1 cellular context compared by ENCODE assay signal in the genomic region with DNA sequence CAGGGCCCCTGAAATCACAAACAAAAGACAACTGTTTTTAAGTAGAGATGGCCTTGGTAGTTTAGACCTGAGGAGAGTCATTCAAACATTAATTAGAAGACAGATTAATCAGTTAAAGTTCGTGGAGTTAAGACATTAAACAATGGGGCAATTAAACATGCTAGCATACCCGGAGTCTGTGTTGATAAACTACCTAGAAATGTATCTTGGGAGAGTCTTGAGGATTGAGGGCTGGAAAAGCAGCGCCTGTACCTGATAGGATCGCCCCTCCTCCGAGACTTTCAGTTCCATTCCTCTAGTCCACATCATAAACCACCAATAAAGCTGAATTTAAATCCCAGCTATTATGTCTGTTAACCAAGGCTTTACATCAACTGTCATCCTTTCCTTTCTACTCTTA.
TF ChIP-seq lines count a peak whose summit lies in the region.

No MANE protein-coding gene starts in this region.

TF ChIP-seq in IMR-90, 13 proteins besides CTCF, POLR2A, EP300 and RAD21:
- TF ChIP-seq RCOR1 (IDR thresholded peaks at IDR 0.05; ENCODE audit: insufficient replicate concordance, low read length) (no peak), SMC3 (IDR thresholded peaks at IDR 0.05; ENCODE audit: low read depth, low read length) (no peak), NFE2L2 (IDR thresholded peaks at IDR 0.05; ENCODE audit: low read depth, low read length) (no peak), MXI1 (IDR thresholded peaks at IDR 0.05; ENCODE audit: borderline replicate concordance, low read depth, low read length) (no peak), FOS (IDR thresholded peaks at IDR 0.05; ENCODE audit: low read depth, low read length) (no peak), RFX5 (IDR thresholded peaks at IDR 0.05; ENCODE audit: low read depth, low read length) (no peak), MAFK (IDR thresholded peaks at IDR 0.05; ENCODE audit: low read depth, low read length) (no peak), BHLHE40 (IDR thresholded peaks at IDR 0.05; ENCODE audit: low read depth, low read length) (no peak), CEBPB (IDR thresholded peaks at IDR 0.05; ENCODE audit: low read depth, low read length) (no peak), CHD1 (IDR thresholded peaks at IDR 0.05; ENCODE audit: low read depth, low read length) (no peak), MAZ (IDR thresholded peaks at IDR 0.05; ENCODE audit: borderline replicate concordance, low read depth, low read length) (no peak)
- TF ChIP-seq, protein P1, sequence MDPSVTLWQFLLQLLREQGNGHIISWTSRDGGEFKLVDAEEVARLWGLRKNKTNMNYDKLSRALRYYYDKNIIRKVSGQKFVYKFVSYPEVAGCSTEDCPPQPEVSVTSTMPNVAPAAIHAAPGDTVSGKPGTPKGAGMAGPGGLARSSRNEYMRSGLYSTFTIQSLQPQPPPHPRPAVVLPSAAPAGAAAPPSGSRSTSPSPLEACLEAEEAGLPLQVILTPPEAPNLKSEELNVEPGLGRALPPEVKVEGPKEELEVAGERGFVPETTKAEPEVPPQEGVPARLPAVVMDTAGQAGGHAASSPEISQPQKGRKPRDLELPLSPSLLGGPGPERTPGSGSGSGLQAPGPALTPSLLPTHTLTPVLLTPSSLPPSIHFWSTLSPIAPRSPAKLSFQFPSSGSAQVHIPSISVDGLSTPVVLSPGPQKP (IDR thresholded peaks at IDR 0.05; ENCODE audit: borderline replicate concordance, low read depth, low read length), result no peak
- TF ChIP-seq, protein P2, sequence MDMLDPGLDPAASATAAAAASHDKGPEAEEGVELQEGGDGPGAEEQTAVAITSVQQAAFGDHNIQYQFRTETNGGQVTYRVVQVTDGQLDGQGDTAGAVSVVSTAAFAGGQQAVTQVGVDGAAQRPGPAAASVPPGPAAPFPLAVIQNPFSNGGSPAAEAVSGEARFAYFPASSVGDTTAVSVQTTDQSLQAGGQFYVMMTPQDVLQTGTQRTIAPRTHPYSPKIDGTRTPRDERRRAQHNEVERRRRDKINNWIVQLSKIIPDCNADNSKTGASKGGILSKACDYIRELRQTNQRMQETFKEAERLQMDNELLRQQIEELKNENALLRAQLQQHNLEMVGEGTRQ (IDR thresholded peaks at IDR 0.05; ENCODE audit: low read depth, low read length), result no peak
